ENCODE assay signal across 8 cellular contexts in genomic region chr17:39244600-39245570, GRCh38. TPM values are rescaled to one million over a fixed set of nuclear protein-coding genes. Genes with fewer than 3 reads are reported as not detected.
A peak's percentile ranks its signal among the peaks of the same experiment; 100 is the strongest.
DNase-seq lines count a peak whose midpoint lies in the region; ATAC-seq and TF ChIP-seq lines count a peak whose summit lies in the region.

No MANE protein-coding gene starts in this region.

- H3K27me3 Mint-ChIP-seq in natural killer cell (ENCODE audit: low read depth in 2 of 2): peaks cover 0 to 3% of the 10 kb centered on the region in 2 donors
- peaks cover 14% of the 10 kb centered on the region for H3K27me3 Mint-ChIP-seq in stimulated activated memory B cell treated with anti-CD40 and anti-IgM and Interleukin-4, amounts not matched to agents 10 μg/mL and 1 μg/mL and 100 μg/mL, for 72 hours

- TF ChIP-seq POLR2A in esophagus squamous epithelium (IDR thresholded peaks at IDR 0.05): no peak

- no peak overlapping the region for H3K27ac Mint-ChIP-seq in natural killer cell
- no peak overlapping the region for H3K27ac Mint-ChIP-seq in stimulated activated memory B cell treated with anti-CD40 and anti-IgM and Interleukin-4, amounts not matched to agents 10 μg/mL and 1 μg/mL and 100 μg/mL, for 72 hours

- H3K4me1 Mint-ChIP-seq in natural killer cell: peaks cover 1 to 13% of the 10 kb centered on the region in 2 donors
- peaks cover 24% of the 10 kb centered on the region for H3K4me1 Mint-ChIP-seq in stimulated activated memory B cell treated with anti-CD40 and anti-IgM and Interleukin-4, amounts not matched to agents 10 μg/mL and 1 μg/mL and 100 μg/mL, for 72 hours

- H3K4me1 ChIP-seq in esophagus squamous epithelium: peaks cover 0 to 15% (median 0%) of the 10 kb centered on the region in 3 donors

- no peak overlapping the region for H3K4me3 Mint-ChIP-seq in natural killer cell
- peak overlapping the region; percentile 16 for H3K4me3 Mint-ChIP-seq in stimulated activated memory B cell treated with anti-CD40 and anti-IgM and Interleukin-4, amounts not matched to agents 10 μg/mL and 1 μg/mL and 100 μg/mL, for 72 hours

- H3K27me3 ChIP-seq in esophagus squamous epithelium: peaks cover 0 to 23% (median 0%) of the 10 kb centered on the region in 4 donors

- no peaks in the 10 kb centered on the region for H3K9me3 Mint-ChIP-seq in natural killer cell
- no peaks in the 10 kb centered on the region for H3K9me3 Mint-ChIP-seq in stimulated activated memory B cell treated with anti-CD40 and anti-IgM and Interleukin-4, amounts not matched to agents 10 μg/mL and 1 μg/mL and 100 μg/mL, for 72 hours

- no peaks in the 10 kb centered on the region for H3K36me3 Mint-ChIP-seq in natural killer cell
- H3K36me3 Mint-ChIP-seq in stimulated activated memory B cell treated with anti-CD40 and anti-IgM and Interleukin-4, amounts not matched to agents 10 μg/mL and 1 μg/mL and 100 μg/mL, for 72 hours: no peaks in the 10 kb centered on the region

- peak; percentile 87 to 98 (median 94) for ATAC-seq in natural killer cell
- peak; percentile 82 for ATAC-seq in stimulated activated memory B cell treated with anti-CD40 and anti-IgM and Interleukin-4, amounts not matched to agents 10 μg/mL and 1 μg/mL and 100 μg/mL, for 72 hours

- no peak overlapping the region for H3K4me3 ChIP-seq in esophagus squamous epithelium

- no peaks in the 10 kb centered on the region for H3K9me3 ChIP-seq in esophagus squamous epithelium

- intact Hi-C loops in esophagus squamous epithelium (cut with DNase I): no loop called here
- intact Hi-C loops in natural killer cell (cut with micrococcal nuclease): loop anchor here (1.0 kb wide), 2 partner anchors 38 to 262 kb away; no protein-coding TSS in a partner anchor

- DNase-seq in GF-D8 (lab: John Stamatoyannopoulos, UW) (peak; percentile 28), Kasumi-1 (lab: John Stamatoyannopoulos, UW) (peak; percentile 74 to 78), OCI-M1 (lab: John Stamatoyannopoulos, UW) (peak; percentile 93), activated T-cell treated with anti-CD3 and anti-CD28 coated beads for 24 hours (ENCODE audit: low read depth) (peak; percentile 81), esophagus squamous epithelium (lab: John Stamatoyannopoulos, UW) (peak; percentile 24), natural killer cell (peak; percentile 82), GOT3 (lab: John Stamatoyannopoulos, UW) (no peak)

- H3K27ac ChIP-seq in esophagus squamous epithelium: no peak overlapping the region

- no peaks in the 10 kb centered on the region for H3K36me3 ChIP-seq in esophagus squamous epithelium

- peak; percentile 89 to 96 (median 92) for TF ChIP-seq CTCF in esophagus squamous epithelium (IDR thresholded peaks at IDR 0.05)
- TF ChIP-seq CTCF in natural killer cell (IDR thresholded peaks at IDR 0.05): peak; percentile 94

- WGBS in esophagus squamous epithelium, 2 donors: 42 to 59% methylated on average over 3 to 6 of the region's 6 CpGs

RNA-seq across cellular contexts. Expression of gene STAC2, which starts 19.1 kb away (rescaled TPM):
- total RNA-seq in esophagus squamous epithelium: under 1 TPM in 2 of 4 donors, not detected in 2; 0.18 to 0.19 TPM
- not detected for total RNA-seq in natural killer cell

RNA-seq across cellular contexts. Expression of gene RPL19, which starts 44.8 kb away (rescaled TPM):
- 1,000 to 10,000 TPM; 1,949 to 3,028 (median 2,392) TPM for total RNA-seq in esophagus squamous epithelium
- 1,000 to 10,000 TPM; 1,182 to 1,484 (median 1,482) TPM for total RNA-seq in natural killer cell

RNA-seq across cellular contexts. Expression of gene CACNB1, which starts 47.4 kb away (rescaled TPM):
- total RNA-seq in esophagus squamous epithelium: 1 to 10 TPM in 2 of 4 donors, under 1 TPM in 2; 0.53 to 3.6 (median 0.99) TPM
- total RNA-seq in natural killer cell: 10 to 100 TPM; 23.7 to 28.5 (median 28.1) TPM

Comparison
In these comparisons a context has a peak if more than half of its experiments do, and no peak if none do; other contexts are left out.
1. RNA of gene CACNB1, which starts 47.4 kb away (total RNA-seq): 23.7 to 28.5 TPM in natural killer cell; 0.53 to 3.6 TPM in esophagus squamous epithelium; every median in the first group is over 4 times any median in the second.